Comparison of ENCODE assay signal across 8 cellular contexts in genomic region chr10:72334196-72334831, GRCh38. TPM values are rescaled to one million over a fixed set of nuclear protein-coding genes. Genes with fewer than 3 reads are reported as not detected.
DNase-seq lines count a peak whose midpoint lies in the region; ATAC-seq and TF ChIP-seq lines count a peak whose summit lies in the region.

No MANE protein-coding gene starts in this region.

- no peaks in the 10 kb centered on the region for H3K9me3 Mint-ChIP-seq in activated CD4-positive, alpha-beta T cell treated with anti-CD3 and anti-CD28 coated beads, Interleukin-2, amount 10 ng/mL, durations not matched to agents 24 days and 14 days

- H3K4me1 Mint-ChIP-seq in activated CD4-positive, alpha-beta T cell treated with anti-CD3 and anti-CD28 coated beads, Interleukin-2, amount 10 ng/mL, durations not matched to agents 24 days and 14 days = peaks cover 71% of the 10 kb centered on the region

- H3K9me3 ChIP-seq in mucosa of descending colon = no peaks in the 10 kb centered on the region
- no peaks in the 10 kb centered on the region for H3K9me3 ChIP-seq in upper lobe of right lung

- intact Hi-C loops in activated CD4-positive, alpha-beta T cell treated with anti-CD3 and anti-CD28 coated beads, Interleukin-2, amount 10 ng/mL, durations not matched to agents 24 days and 14 days (cut with micrococcal nuclease) = loop anchor here (2.0 to 10.0 kb wide), 3 partner anchors 112 to 400 kb away; partner anchors contain the start of gene SPOCK2
- intact Hi-C loops in mucosa of descending colon (cut with DNase I, micrococcal nuclease) = loop anchor here (10.0 kb wide), 3 partner anchors 100 to 210 kb away; partner anchors contain the start of genes ANAPC16 (in 1 of the 2) and ASCC1 (in 1 of the 2)
- intact Hi-C loops in upper lobe of right lung (cut with DNase I) = no loop called here

- H3K4me1 ChIP-seq in mucosa of descending colon (ENCODE audit: low read depth) (peaks cover 38% of the 10 kb centered on the region), upper lobe of right lung (peaks cover 71% of the 10 kb centered on the region)

- H3K36me3 Mint-ChIP-seq in activated CD4-positive, alpha-beta T cell treated with anti-CD3 and anti-CD28 coated beads, Interleukin-2, amount 10 ng/mL, durations not matched to agents 24 days and 14 days (ENCODE audit: low read depth) = peaks cover 34% of the 10 kb centered on the region

- ATAC-seq in mucosa of descending colon = no peak
- ATAC-seq in upper lobe of right lung = no peak
- ATAC-seq in GM18511 (IDR thresholded peaks at IDR 0.05; ENCODE audit: unreplicated experiment) = no peak

- peaks cover 6% of the 10 kb centered on the region for H3K36me3 ChIP-seq in mucosa of descending colon (ENCODE audit: low read depth)
- peaks cover 56% of the 10 kb centered on the region for H3K36me3 ChIP-seq in upper lobe of right lung

- H3K4me3 ChIP-seq in mucosa of descending colon (no peak overlapping the region), upper lobe of right lung (no peak overlapping the region)

- DNase-seq in activated CD4-positive, alpha-beta T cell treated with anti-CD3 and anti-CD28 coated beads, Interleukin-2, amount 10 ng/mL, durations not matched to agents 24 days and 14 days = peak; percentile 78
- DNase-seq in activated CD4-positive, alpha-beta T cell treated with anti-CD3 and anti-CD28 coated beads for 4 hours = no peak
- DNase-seq in NCI-H345 (lab: John Stamatoyannopoulos, UW) (peak; percentile 85), caudate nucleus (lab: John Stamatoyannopoulos, UW) (peak in 45 of 61 donors; percentile 19 to 93 (median 66)), mucosa of descending colon (peak; percentile 22 to 60 (median 41)), upper lobe of right lung (no peak), NCI-H1048 (lab: John Stamatoyannopoulos, UW) (no peak)

- no peaks in the 10 kb centered on the region for H3K27me3 ChIP-seq in upper lobe of right lung

- H3K27me3 Mint-ChIP-seq in activated CD4-positive, alpha-beta T cell treated with anti-CD3 and anti-CD28 coated beads, Interleukin-2, amount 10 ng/mL, durations not matched to agents 24 days and 14 days = no peaks in the 10 kb centered on the region

- peak overlapping the region; percentile 88 for H3K27ac Mint-ChIP-seq in activated CD4-positive, alpha-beta T cell treated with anti-CD3 and anti-CD28 coated beads, Interleukin-2, amount 10 ng/mL, durations not matched to agents 24 days and 14 days

- peak overlapping the region; percentile 70 for H3K4me3 Mint-ChIP-seq in activated CD4-positive, alpha-beta T cell treated with anti-CD3 and anti-CD28 coated beads, Interleukin-2, amount 10 ng/mL, durations not matched to agents 24 days and 14 days

- peak overlapping the region; percentile 97 for H3K27ac ChIP-seq in caudate nucleus (ENCODE audit: low read depth, low read length)
- peak overlapping the region; percentile 94 for H3K27ac ChIP-seq in upper lobe of right lung

- TF ChIP-seq CTCF in mucosa of descending colon (IDR thresholded peaks at IDR 0.05) (no peak), upper lobe of right lung (IDR thresholded peaks at IDR 0.05) (no peak)

RNA-seq across cellular contexts. Expression of gene DNAJB12, which starts 20.4 kb away (rescaled TPM):
- 32.5 and 35.1 TPM in 2 replicates for total RNA-seq in activated CD4-positive, alpha-beta T cell treated with anti-CD3 and anti-CD28 coated beads, Interleukin-2, amount 10 ng/mL, durations not matched to agents 24 days and 14 days
- 10 to 100 TPM; 37.0 to 38.9 (median 37.7) TPM for total RNA-seq in mucosa of descending colon
- 39.9 TPM for total RNA-seq in upper lobe of right lung

Comparison
In these comparisons a context has a peak if more than half of its experiments do, and no peak if none do; other contexts are left out.
1. DNase-seq: peak in activated CD4-positive, alpha-beta T cell treated with anti-CD3 and anti-CD28 coated beads, Interleukin-2, amount 10 ng/mL, durations not matched to agents 24 days and 14 days (single experiment), NCI-H345 (single experiment), caudate nucleus (45 of 61) and mucosa of descending colon (3 of 3); none in activated CD4-positive, alpha-beta T cell treated with anti-CD3 and anti-CD28 coated beads for 4 hours (0 of 2), upper lobe of right lung (single experiment) and NCI-H1048 (single experiment).